ENCODE assay signal across 18 cellular contexts in the genomic region with DNA sequence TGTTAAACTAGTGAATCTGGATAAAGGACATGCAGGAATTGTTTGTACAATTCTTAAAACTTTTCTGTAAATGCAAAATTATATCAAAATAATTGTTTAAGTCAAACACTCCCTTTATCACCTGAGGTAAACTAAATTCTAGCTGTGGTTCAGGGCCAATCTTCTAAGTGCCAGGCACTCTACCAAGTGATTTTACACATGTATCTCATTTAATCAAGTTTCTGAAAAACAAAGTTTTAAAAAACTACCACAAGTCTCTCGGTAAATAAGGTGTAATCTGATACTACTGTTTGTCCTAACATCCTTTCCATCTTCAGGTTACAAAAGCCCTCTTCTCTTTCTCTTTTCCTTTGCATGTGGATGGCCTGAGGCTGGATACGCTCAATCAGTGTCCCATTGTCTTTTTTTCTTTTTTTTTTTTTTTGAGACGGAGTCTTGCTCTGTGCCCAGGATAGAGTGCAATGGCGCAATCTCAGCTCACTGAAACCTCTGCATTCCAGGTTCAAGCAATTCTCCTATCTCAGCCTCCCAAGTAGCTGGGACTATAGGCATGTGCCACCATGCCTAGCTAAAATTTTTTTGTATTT.
"Had no signal": no experiment of that assay in that cellular context is flagged by ENCODE, and none has a peak within 500 bp of the region (broad histone marks: within the 10 kb centered on the region; RNA-seq: fewer than 3 reads in every experiment).

No MANE protein-coding gene starts in this region.

- H3K9me3 Mint-ChIP-seq: activated naive CD4-positive, alpha-beta T cell treated with anti-CD3 and anti-CD28 coated beads, Interleukin-2, amount 50 U/mL, for 72 hours; neural progenitor cell; stimulated activated naive B cell treated with anti-CD40 and anti-IgM and Interleukin-4, amounts not matched to agents 10 μg/mL and 1 μg/mL and 100 μg/mL, for 72 hours; type B pancreatic cell had no signal

- ATAC-seq: activated naive CD4-positive, alpha-beta T cell treated with anti-CD3 and anti-CD28 coated beads, Interleukin-2, amount 50 U/mL, for 72 hours; stimulated activated naive B cell treated with anti-CD40 and anti-IgM and Interleukin-4, amounts not matched to agents 10 μg/mL and 1 μg/mL and 100 μg/mL, for 72 hours; T-helper 17 cell had no signal

- H3K27me3 Mint-ChIP-seq: stimulated activated naive B cell treated with anti-CD40 and anti-IgM and Interleukin-4, amounts not matched to agents 10 μg/mL and 1 μg/mL and 100 μg/mL, for 72 hours; T-helper 17 cell; type B pancreatic cell had no signal

- H3K9me3 ChIP-seq: left ventricle myocardium inferior, ovary, sigmoid colon had no signal

- H3K36me3 Mint-ChIP-seq: type B pancreatic cell had no signal

- H3K27me3 ChIP-seq: brain microvascular endothelial cell, neural progenitor cell, sigmoid colon had no signal

- H3K9ac ChIP-seq: neural progenitor cell had no signal

- H3K36me3 ChIP-seq: brain microvascular endothelial cell, ovary had no signal

- H3K4me1 Mint-ChIP-seq: neural progenitor cell; stimulated activated naive B cell treated with anti-CD40 and anti-IgM and Interleukin-4, amounts not matched to agents 10 μg/mL and 1 μg/mL and 100 μg/mL, for 72 hours; T-helper 17 cell had no signal

- H3K4me3 ChIP-seq: left ventricle myocardium inferior, neural progenitor cell, ovary, sigmoid colon had no signal

- H3K27ac Mint-ChIP-seq: activated naive CD4-positive, alpha-beta T cell treated with anti-CD3 and anti-CD28 coated beads, Interleukin-2, amount 50 U/mL, for 72 hours; neural progenitor cell; stimulated activated naive B cell treated with anti-CD40 and anti-IgM and Interleukin-4, amounts not matched to agents 10 μg/mL and 1 μg/mL and 100 μg/mL, for 72 hours; T-helper 17 cell; type B pancreatic cell had no signal

- H3K4me3 Mint-ChIP-seq: neural progenitor cell; stimulated activated naive B cell treated with anti-CD40 and anti-IgM and Interleukin-4, amounts not matched to agents 10 μg/mL and 1 μg/mL and 100 μg/mL, for 72 hours; T-helper 17 cell; type B pancreatic cell had no signal

- H3K4me1 ChIP-seq: left ventricle myocardium inferior, sigmoid colon had no signal

- H3K27ac ChIP-seq: brain microvascular endothelial cell, left ventricle myocardium inferior, neural progenitor cell, ovary, sigmoid colon had no signal

- DNase-seq: activated CD4-positive, alpha-beta T cell treated with anti-CD3 and anti-CD28 coated beads, Interleukin-2, amount 50 U/mL, for 1 hour; activated effector memory CD4-positive, alpha-beta T cell treated with Interleukin-2 at 50 U/mL for 16 hours; amygdala; brain microvascular endothelial cell; cerebellar nuclear complex; dermis blood vessel endothelial cell; erythroblast; hippocampal formation; left ventricle myocardium inferior; ovary; sigmoid colon; stimulated activated CD4-positive, alpha-beta T cell treated with anti-CD3 and anti-CD28 coated beads, Interleukin-2, amount 100 ng/mL, for 24 hours; stimulated activated naive B cell treated with anti-CD40 and anti-IgM and Interleukin-4, amounts not matched to agents 10 μg/mL and 1 μg/mL and 100 μg/mL, for 72 hours; substantia nigra; T-helper 17 cell had no signal
